8 cellular contexts compared by ENCODE assay signal in genomic region chr6:116511424-116512131, GRCh38. TPM values are rescaled to one million over a fixed set of nuclear protein-coding genes. Genes with fewer than 3 reads are reported as not detected.
A peak's percentile ranks its signal among the peaks of the same experiment; 100 is the strongest.
DNase-seq lines count a peak whose midpoint lies in the region; ATAC-seq, FAIRE-seq and TF ChIP-seq lines count a peak whose summit lies in the region.

Gene CALHM5, plus strand, starts transcription at chr6:116511639. Its CDS starts 58 bp downstream, at chr6:116511697.

- DNase-seq in AG09319 (ENCODE audit: extremely low read depth, low read depth) (peak; percentile 74), HTR-8/SVneo (ENCODE audit: insufficient read length, low spot score) (peak; percentile 54), astrocyte of the spinal cord (ENCODE audit: low read depth, low spot score) (peak; percentile 88), keratinocyte (ENCODE audit: low read depth, low spot score) (peak; percentile 49), stromal cell of bone marrow (ENCODE audit: low read depth) (peak; percentile 87)

- FAIRE-seq in HTR-8/SVneo (lab: Jason Lieb, UNC), result no peak
- FAIRE-seq in keratinocyte (lab: Jason Lieb, UNC), result peak; percentile 92

- no peaks in the 10 kb centered on the region for H3K79me2 ChIP-seq in keratinocyte (ENCODE audit: control insufficient read depth, insufficient read depth, low read length)

- dilution Hi-C loops in keratinocyte (cut with MboI; ENCODE audit: extremely low pct_ligation_motif_present, low sequenced_read_pairs), result no loop called here

- in situ Hi-C loops in astrocyte of the spinal cord (cut with HindIII; ENCODE audit: low sequenced_read_pairs), result no loop called here

- H3K9ac ChIP-seq in keratinocyte (ENCODE audit: control insufficient read depth, extremely low read depth, insufficient read depth, low read length), result no peak within 1 kb of the TSS

- no peaks in the 10 kb centered on the region for H3K9me3 ChIP-seq in keratinocyte (ENCODE audit: control insufficient read depth, low read depth, low read length)

- ATAC-seq in GM21367 (IDR thresholded peaks at IDR 0.05; ENCODE audit: unreplicated experiment) (no peak), GM18907 (IDR thresholded peaks at IDR 0.05; ENCODE audit: unreplicated experiment) (no peak), HG02870 (IDR thresholded peaks at IDR 0.05; ENCODE audit: unreplicated experiment) (no peak)

- H3K9me1 ChIP-seq in keratinocyte (ENCODE audit: control insufficient read depth, extremely low read depth, insufficient read depth, low read length), result no peaks in the 10 kb centered on the region

- peaks cover 0 to 2% of the 10 kb centered on the region in 2 experiments for H3K36me3 ChIP-seq in keratinocyte (ENCODE audit: control insufficient read depth in 2 of 2, extremely low read depth in 1 of 2, insufficient read depth in 2 of 2, low read length in 2 of 2)

- H3K4me2 ChIP-seq in keratinocyte (ENCODE audit: control insufficient read depth, extremely low read depth, insufficient read depth, low read depth, low read length), result no peak within 1 kb of the TSS

- no peaks in the 10 kb centered on the region for H4K20me1 ChIP-seq in keratinocyte (ENCODE audit: control insufficient read depth, extremely low read depth, insufficient read depth, low read length)

- peak within 1 kb of the TSS; percentile 50 for H3K4me3 ChIP-seq in astrocyte of the spinal cord (ENCODE audit: low read depth, low read length)
- peak within 1 kb of the TSS in 1 of 3 experiments; percentile 33 for H3K4me3 ChIP-seq in keratinocyte (ENCODE audit: control insufficient read depth in 2 of 3, extremely low read depth in 1 of 3, insufficient read depth in 2 of 3, low read depth in 1 of 3, low read length in 3 of 3)

- peak within 1 kb of the TSS; percentile 10 for H2AFZ ChIP-seq in keratinocyte (ENCODE audit: control insufficient read depth, low read length)

- peak within 1 kb of the TSS; percentile 9 for H3K27ac ChIP-seq in keratinocyte (ENCODE audit: control insufficient read depth, insufficient read depth, low read length)

- H3K27me3 ChIP-seq in keratinocyte (ENCODE audit: control insufficient read depth, extremely low read depth, insufficient read depth, low read length), result no peaks in the 10 kb centered on the region

- TF ChIP-seq CTCF in AG09319 (IDR thresholded peaks at IDR 0.05; ENCODE audit: low read depth, low read length) (peak; percentile 76), astrocyte of the spinal cord (IDR thresholded peaks at IDR 0.05; ENCODE audit: low read depth, low read length) (peak; percentile 64), keratinocyte (optimal IDR thresholded peaks at IDR 0.05 in 1 of 3, IDR thresholded peaks at IDR 0.05 in 1 of 3, conservative IDR thresholded peaks at IDR 0.05 in 1 of 3; ENCODE audit: extremely low read depth in 1 of 3, insufficient read depth in 2 of 3, low read length in 3 of 3) (peak; percentile 17 to 79 (median 50))

- H3K4me1 ChIP-seq in keratinocyte (ENCODE audit: control insufficient read depth, extremely low read depth, insufficient read depth, low read length), result peaks cover 19% of the 10 kb centered on the region

RNA-seq across cellular contexts. Expression of gene CALHM5, which starts in this region (rescaled TPM):
- 0.80 to 2.9 TPM (median 0.94 TPM) in 3 replicates for polyA plus RNA-seq in keratinocyte
- 0.21 TPM for polyA plus RNA-seq in keratinocyte (2011; ENCODE audit: low read depth)
- polyA plus RNA-seq in keratinocyte (2011; cell fraction: cytosol; rRNA removed), result 0.57 and 1.1 TPM in 2 replicates
- 5.3 and 6.0 TPM in 2 replicates for polyA plus RNA-seq in keratinocyte (2011; cell fraction: nucleus; rRNA removed)
- polyA plus RNA-seq in keratinocyte (2012; ENCODE audit: low replicate concordance), result 0.38 and 0.87 TPM in 2 replicates
- polyA minus RNA-seq in keratinocyte, result 0.43 to 4.1 TPM (median 0.93 TPM) in 3 replicates
- polyA minus RNA-seq in keratinocyte (2011; cell fraction: cytosol; rRNA and poly(A)+ RNA removed), result 0.77 TPM
- 5.7 and 9.2 TPM in 2 replicates for polyA minus RNA-seq in keratinocyte (2011; cell fraction: nucleus; rRNA and poly(A)+ RNA removed)
